ENCODE assay signal across 8 cellular contexts in the genomic region with DNA sequence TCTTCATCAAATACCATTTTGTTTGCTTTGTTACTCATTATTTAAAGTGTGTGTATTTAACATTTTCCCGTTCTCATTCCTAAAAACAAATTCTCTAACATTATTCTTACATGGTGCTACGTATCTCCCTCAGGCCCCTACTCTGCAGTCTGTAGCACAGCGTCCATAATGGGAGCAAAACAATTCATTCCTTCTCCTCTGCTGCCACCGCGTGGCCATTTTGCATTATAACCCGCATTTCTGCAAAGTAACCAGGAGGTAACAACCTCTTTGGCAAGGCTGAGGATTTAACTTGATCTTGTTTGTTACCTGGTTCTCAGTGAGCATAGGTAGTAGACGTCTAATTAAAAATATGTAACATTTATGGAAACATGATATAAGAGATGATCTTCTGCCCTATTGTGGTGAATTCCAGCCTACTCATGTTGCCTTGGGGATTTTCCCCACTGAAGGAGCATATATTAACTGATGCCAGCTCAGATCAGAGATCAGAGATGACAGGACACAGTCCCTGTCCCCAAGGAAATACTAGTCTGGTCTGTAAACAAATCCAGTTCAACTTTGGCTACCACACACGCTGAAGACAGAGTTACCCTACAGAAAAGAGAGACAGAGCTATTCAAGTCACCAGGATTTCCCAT. TPM values are rescaled to one million over a fixed set of nuclear protein-coding genes. Genes with fewer than 3 reads are reported as not detected.
DNase-seq lines count a peak whose midpoint lies in the region; ATAC-seq, FAIRE-seq and TF ChIP-seq lines count a peak whose summit lies in the region.

No MANE protein-coding gene starts in this region.

- H3K9me3 ChIP-seq in kidney (ENCODE audit: control insufficient read depth in 1 of 2, low read length in 2 of 2), result no peaks in the 10 kb centered on the region

- peaks cover 0 to 4% of the 10 kb centered on the region in 2 donors for H3K4me1 ChIP-seq in kidney (ENCODE audit: control insufficient read depth in 1 of 2, insufficient read depth in 1 of 2, low read depth in 1 of 2, low read length in 2 of 2)

- DNase-seq in AG04449 (ENCODE audit: low read depth, low spot score) (no peak), NCI-H2227 treated with DMSO at 0.1 percent for 48 hours (lab: John Stamatoyannopoulos, UW) (peak; percentile 65), caudate nucleus (lab: John Stamatoyannopoulos, UW) (peak in 57 of 61 donors; percentile 5 to 79 (median 45)), kidney (no peak)
- DNase-seq in activated CD4-positive, CD25-positive, alpha-beta regulatory T cell (lab: John Stamatoyannopoulos, UW), result peak; percentile 34 to 47 (median 46)
- peak; percentile 70 for DNase-seq in stimulated activated CD4-positive, alpha-beta T cell treated with anti-CD3 and anti-CD28 coated beads, Interleukin-2, amount 100 ng/mL, for 48 hours

- no peaks in the 10 kb centered on the region for H3K36me3 ChIP-seq in kidney (ENCODE audit: control insufficient read depth in 1 of 2, insufficient read depth in 2 of 2, low read length in 2 of 2)

- ATAC-seq in GM18861 (IDR thresholded peaks at IDR 0.05; ENCODE audit: unreplicated experiment), result peak; percentile 93
- peak; percentile 83 for ATAC-seq in HG03175 (IDR thresholded peaks at IDR 0.05; ENCODE audit: unreplicated experiment)

- CTCF ChIA-PET in AG04449 (lab: Yijun Ruan, JAX), result interaction anchor here (1.0 to 17.8 kb wide), 22 partner anchors 8 to 712 kb away, joined by 3 to 242 read pairs (median 6); no protein-coding TSS in a partner anchor

- intact Hi-C loops in kidney (cut with DNase I), result no loop called here

- H3K27ac ChIP-seq in caudate nucleus (ENCODE audit: low read depth, low read length) (no peak overlapping the region), kidney (ENCODE audit: low read depth in 2 of 2, low read length in 2 of 2) (no peak overlapping the region)

- TF ChIP-seq CTCF in AG04449 (IDR thresholded peaks at IDR 0.05; ENCODE audit: insufficient read depth, low read length, missing control alignments) (peak; percentile 65), kidney (IDR thresholded peaks at IDR 0.05; ENCODE audit: borderline replicate concordance, extremely low read depth, insufficient read depth) (peak; percentile 85)

- H3K9ac ChIP-seq in kidney (ENCODE audit: low read length in 2 of 2), result no peak overlapping the region

- peak; percentile 79 for FAIRE-seq in kidney (lab: Jason Lieb, UNC)

- no peak overlapping the region for H3K4me3 ChIP-seq in AG04449 (ENCODE audit: low read depth, low read length)
- no peak overlapping the region for H3K4me3 ChIP-seq in kidney (ENCODE audit: low read length in 2 of 2)

- POLR2A ChIA-PET in AG04449 (lab: Yijun Ruan, JAX), result no interaction called here

RNA-seq across cellular contexts. Expression of gene OR1K1, which starts 10.5 kb away (rescaled TPM):
- not detected for total RNA-seq in kidney
- polyA plus RNA-seq in kidney (ENCODE audit: insufficient read depth, low read depth, low replicate concordance), result not detected

RNA-seq across cellular contexts. Expression of gene PDCL, which starts 18.0 kb away (rescaled TPM):
- 15.0 TPM for total RNA-seq in kidney
- 8.3 TPM for polyA plus RNA-seq in kidney (ENCODE audit: insufficient read depth, low read depth, low replicate concordance)

RNA-seq across cellular contexts. Expression of gene OR5C1, which starts 21.7 kb away (rescaled TPM):
- not detected for total RNA-seq in kidney
- polyA plus RNA-seq in kidney (ENCODE audit: insufficient read depth, low read depth, low replicate concordance), result not detected

Comparison
In these comparisons a context has a peak if more than half of its experiments do, and no peak if none do; other contexts are left out.
1. DNase-seq: peak in NCI-H2227 treated with DMSO at 0.1 percent for 48 hours (single experiment), activated CD4-positive, CD25-positive, alpha-beta regulatory T cell (4 of 4), caudate nucleus (57 of 61) and stimulated activated CD4-positive, alpha-beta T cell treated with anti-CD3 and anti-CD28 coated beads, Interleukin-2, amount 100 ng/mL, for 48 hours (2 of 2); none in AG04449 (single experiment) and kidney (single experiment).